ENCODE assay signal across 10 cellular contexts in genomic region chr11:63763506-63764200, GRCh38. TPM values are rescaled to one million over a fixed set of nuclear protein-coding genes. Genes with fewer than 3 reads are reported as not detected.
DNase-seq lines count a peak whose midpoint lies in the region; ATAC-seq and TF ChIP-seq lines count a peak whose summit lies in the region.
"Had no signal": no experiment of that assay in that cellular context is flagged by ENCODE, and none has a peak within 500 bp of the region (broad histone marks: within the 10 kb centered on the region; RNA-seq: fewer than 3 reads in every experiment).

No MANE protein-coding gene starts in this region.

- WGBS in thyroid gland, 2 donors, result 29 to 34% methylated on average over 39 to 53 of the region's 61 CpGs

- H3K27me3 Mint-ChIP-seq in mesothelial cell of epicardium (ENCODE audit: low read depth), result no peaks in the 10 kb centered on the region
- H3K27me3 Mint-ChIP-seq in activated CD4-positive, alpha-beta T cell treated with anti-CD3 and anti-CD28 coated beads, Interleukin-2, amount 10 ng/mL, durations not matched to agents 24 days and 14 days, result peaks cover 5% of the 10 kb centered on the region
- H3K27me3 Mint-ChIP-seq: stimulated activated naive CD8-positive, alpha-beta T cell treated with anti-CD3 and anti-CD28 coated beads, Interleukin-15, Interleukin-2, amounts not matched to agents 100 ng/mL and 50 ng/mL, for 24 hours had no signal

- no peaks in the 10 kb centered on the region for H3K36me3 Mint-ChIP-seq in mesothelial cell of epicardium
- no peaks in the 10 kb centered on the region for H3K36me3 Mint-ChIP-seq in activated CD4-positive, alpha-beta T cell treated with anti-CD3 and anti-CD28 coated beads, Interleukin-2, amount 10 ng/mL, durations not matched to agents 24 days and 14 days (ENCODE audit: low read depth)

- no peaks in the 10 kb centered on the region for H3K27me3 ChIP-seq in thyroid gland

- no peaks in the 10 kb centered on the region for H3K9me3 Mint-ChIP-seq in mesothelial cell of epicardium
- no peaks in the 10 kb centered on the region for H3K9me3 Mint-ChIP-seq in activated CD4-positive, alpha-beta T cell treated with anti-CD3 and anti-CD28 coated beads, Interleukin-2, amount 10 ng/mL, durations not matched to agents 24 days and 14 days
- H3K9me3 Mint-ChIP-seq: stimulated activated naive CD8-positive, alpha-beta T cell treated with anti-CD3 and anti-CD28 coated beads, Interleukin-15, Interleukin-2, amounts not matched to agents 100 ng/mL and 50 ng/mL, for 24 hours had no signal

- peak overlapping the region; percentile 30 for H3K4me3 ChIP-seq in fibroblast of villous mesenchyme (ENCODE audit: low read depth, low read length)
- peak overlapping the region in 2 of 3 donors; percentile 19 to 57 for H3K4me3 ChIP-seq in thyroid gland (replicated peaks in 1 of 3)

- H3K4me1 Mint-ChIP-seq in mesothelial cell of epicardium, result peaks cover 35% of the 10 kb centered on the region
- H3K4me1 Mint-ChIP-seq in activated CD4-positive, alpha-beta T cell treated with anti-CD3 and anti-CD28 coated beads, Interleukin-2, amount 10 ng/mL, durations not matched to agents 24 days and 14 days, result peaks cover 8% of the 10 kb centered on the region

- DNase-seq in SW480 (ENCODE audit: low spot score), result peak; percentile 83
- no peak for DNase-seq in fibroblast of villous mesenchyme (ENCODE audit: low read depth)
- DNase-seq in mesothelial cell of epicardium (ENCODE audit: low spot score in 2 of 2, unreplicated experiment in 2 of 2), result peak in 1 of 2 experiments; percentile 55
- DNase-seq in thyroid gland, result peak; percentile 53 to 69
- DNase-seq in SHP77 treated with DMSO at 0.1 percent for 48 hours (lab: John Stamatoyannopoulos, UW), result no peak
- DNase-seq in activated CD4-positive, alpha-beta T cell treated with anti-CD3 and anti-CD28 coated beads, Interleukin-2, amount 10 ng/mL, durations not matched to agents 24 days and 14 days, result no peak
- DNase-seq in HPDE6-E6E7 (ENCODE audit: extremely low spot score), result no peak
- DNase-seq: activated CD8-positive, alpha-beta T cell treated with anti-CD3 and anti-CD28 coated beads, Interleukin-2, amount 10 ng/mL, durations not matched to agents 7 days and 5 days had no signal

- ATAC-seq in GM19452 (IDR thresholded peaks at IDR 0.05; ENCODE audit: unreplicated experiment), result no peak
- ATAC-seq: activated CD8-positive, alpha-beta T cell treated with anti-CD3 and anti-CD28 coated beads, Interleukin-2, amount 10 ng/mL, durations not matched to agents 7 days and 5 days had no signal

- H3K9me3 ChIP-seq in thyroid gland, result no peaks in the 10 kb centered on the region

- H3K4me3 Mint-ChIP-seq in mesothelial cell of epicardium, result peak overlapping the region; percentile 58
- H3K4me3 Mint-ChIP-seq in activated CD4-positive, alpha-beta T cell treated with anti-CD3 and anti-CD28 coated beads, Interleukin-2, amount 10 ng/mL, durations not matched to agents 24 days and 14 days, result no peak overlapping the region
- H3K4me3 Mint-ChIP-seq: activated CD8-positive, alpha-beta T cell treated with anti-CD3 and anti-CD28 coated beads, Interleukin-2, amount 10 ng/mL, durations not matched to agents 7 days and 5 days; stimulated activated naive CD8-positive, alpha-beta T cell treated with anti-CD3 and anti-CD28 coated beads, Interleukin-15, Interleukin-2, amounts not matched to agents 100 ng/mL and 50 ng/mL, for 24 hours had no signal

- no peak overlapping the region for H3K27ac Mint-ChIP-seq in mesothelial cell of epicardium
- no peak overlapping the region for H3K27ac Mint-ChIP-seq in activated CD4-positive, alpha-beta T cell treated with anti-CD3 and anti-CD28 coated beads, Interleukin-2, amount 10 ng/mL, durations not matched to agents 24 days and 14 days
- H3K27ac Mint-ChIP-seq: activated CD8-positive, alpha-beta T cell treated with anti-CD3 and anti-CD28 coated beads, Interleukin-2, amount 10 ng/mL, durations not matched to agents 7 days and 5 days; stimulated activated naive CD8-positive, alpha-beta T cell treated with anti-CD3 and anti-CD28 coated beads, Interleukin-15, Interleukin-2, amounts not matched to agents 100 ng/mL and 50 ng/mL, for 24 hours had no signal

- peaks cover 2 to 3% of the 10 kb centered on the region in 2 donors for H3K36me3 ChIP-seq in thyroid gland

- H3K4me1 ChIP-seq in thyroid gland, result peaks cover 23 to 51% of the 10 kb centered on the region in 2 donors

- peak overlapping the region in 2 of 3 donors; percentile 20 to 75 for H3K27ac ChIP-seq in thyroid gland

- intact Hi-C loops in thyroid gland (cut with DNase I), result loop anchor here (10.0 kb wide), 1 partner anchor 51 kb away; the partner anchor contains the start of gene SPINDOC
- intact Hi-C loops in activated CD4-positive, alpha-beta T cell treated with anti-CD3 and anti-CD28 coated beads, Interleukin-2, amount 10 ng/mL, durations not matched to agents 24 days and 14 days (cut with micrococcal nuclease), result no loop called here

- TF ChIP-seq CTCF in fibroblast of villous mesenchyme (IDR thresholded peaks at IDR 0.05; ENCODE audit: insufficient read depth, low read depth, low read length), result no peak
- no peak for TF ChIP-seq CTCF in mesothelial cell of epicardium (IDR thresholded peaks at IDR 0.05; ENCODE audit: unreplicated experiment)
- no peak for TF ChIP-seq CTCF in thyroid gland (IDR thresholded peaks at IDR 0.05)

- peak in 1 of 2 donors; percentile 24 for TF ChIP-seq POLR2A in thyroid gland (IDR thresholded peaks at IDR 0.05)

RNA-seq across cellular contexts. Expression of gene ZFTA, which starts 4.9 kb away (rescaled TPM):
- 12.2 and 16.0 TPM in 2 replicates for total RNA-seq in fibroblast of villous mesenchyme
- 56.8 to 62.1 TPM (median 58.5 TPM) in 3 replicates for total RNA-seq in mesothelial cell of epicardium
- 10 to 100 TPM; 14.7 to 29.7 (median 18.6) TPM for total RNA-seq in thyroid gland
- total RNA-seq in activated CD4-positive, alpha-beta T cell treated with anti-CD3 and anti-CD28 coated beads, Interleukin-2, amount 10 ng/mL, durations not matched to agents 24 days and 14 days, result 3.8 and 5.3 TPM in 2 replicates

RNA-seq across cellular contexts. Expression of gene SPINDOC, which starts 49.6 kb away (rescaled TPM):
- total RNA-seq in fibroblast of villous mesenchyme, result 24.2 and 25.4 TPM in 2 replicates
- total RNA-seq in mesothelial cell of epicardium, result 55.5 to 63.7 TPM (median 60.1 TPM) in 3 replicates
- 10 to 100 TPM in 2 of 4 donors, 1 to 10 TPM in 2; 7.4 to 12.6 (median 10.3) TPM for total RNA-seq in thyroid gland
- 60.2 and 65.8 TPM in 2 replicates for total RNA-seq in activated CD4-positive, alpha-beta T cell treated with anti-CD3 and anti-CD28 coated beads, Interleukin-2, amount 10 ng/mL, durations not matched to agents 24 days and 14 days

Comparison
In these comparisons a context has a peak if more than half of its experiments do, and no peak if none do; other contexts are left out.
1. DNase-seq: peak in SW480 (single experiment) and thyroid gland (2 of 2); none in fibroblast of villous mesenchyme (single experiment), SHP77 treated with DMSO at 0.1 percent for 48 hours (single experiment), activated CD4-positive, alpha-beta T cell treated with anti-CD3 and anti-CD28 coated beads, Interleukin-2, amount 10 ng/mL, durations not matched to agents 24 days and 14 days (single experiment) and HPDE6-E6E7 (single experiment).